1 cellular context compared by ENCODE assay signal in genomic region chr20:36471885-36472642, GRCh38.
TF ChIP-seq lines count a peak whose summit lies in the region.

No MANE protein-coding gene starts in this region.

TF ChIP-seq in GM12878, 131 proteins besides CTCF, POLR2A, EP300 and RAD21 (continued from another document):
- no peak for TF ChIP-seq CEBPB (IDR thresholded peaks at IDR 0.05; ENCODE audit: borderline replicate concordance in 1 of 2, low read depth in 2 of 2, low read length in 2 of 2)
- TF ChIP-seq CBX5 (IDR thresholded peaks at IDR 0.05; ENCODE audit: low read depth): no peak
- TF ChIP-seq ZNF384 (IDR thresholded peaks at IDR 0.05; ENCODE audit: borderline replicate concordance, low read depth, low read length): no peak
- TF ChIP-seq ZNF622 (IDR thresholded peaks at IDR 0.05): no peak
- TF ChIP-seq, protein P1, sequence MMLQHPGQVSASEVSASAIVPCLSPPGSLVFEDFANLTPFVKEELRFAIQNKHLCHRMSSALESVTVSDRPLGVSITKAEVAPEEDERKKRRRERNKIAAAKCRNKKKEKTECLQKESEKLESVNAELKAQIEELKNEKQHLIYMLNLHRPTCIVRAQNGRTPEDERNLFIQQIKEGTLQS (IDR thresholded peaks at IDR 0.05; ENCODE audit: borderline replicate concordance, extremely low read depth, low read depth, low read length): no peak
- no peak for TF ChIP-seq RBBP5 (conservative IDR thresholded peaks at IDR 0.05)
- no peak for TF ChIP-seq RFX5 (IDR thresholded peaks at IDR 0.05; ENCODE audit: low read depth, low read length)
- TF ChIP-seq, protein P2, sequence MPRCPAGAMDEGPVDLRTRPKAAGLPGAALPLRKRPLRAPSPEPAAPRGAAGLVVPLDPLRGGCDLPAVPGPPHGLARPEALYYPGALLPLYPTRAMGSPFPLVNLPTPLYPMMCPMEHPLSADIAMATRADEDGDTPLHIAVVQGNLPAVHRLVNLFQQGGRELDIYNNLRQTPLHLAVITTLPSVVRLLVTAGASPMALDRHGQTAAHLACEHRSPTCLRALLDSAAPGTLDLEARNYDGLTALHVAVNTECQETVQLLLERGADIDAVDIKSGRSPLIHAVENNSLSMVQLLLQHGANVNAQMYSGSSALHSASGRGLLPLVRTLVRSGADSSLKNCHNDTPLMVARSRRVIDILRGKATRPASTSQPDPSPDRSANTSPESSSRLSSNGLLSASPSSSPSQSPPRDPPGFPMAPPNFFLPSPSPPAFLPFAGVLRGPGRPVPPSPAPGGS (IDR thresholded peaks at IDR 0.05; ENCODE audit: borderline replicate concordance, insufficient read depth, low read depth, low read length, poor library complexity, severe bottlenecking): no peak
- no peak for TF ChIP-seq MYB (IDR thresholded peaks at IDR 0.05; ENCODE audit: borderline replicate concordance, low read depth, low read length)
- TF ChIP-seq SIN3A (IDR thresholded peaks at IDR 0.05; ENCODE audit: low read depth, low read length): no peak
- TF ChIP-seq TARDBP (IDR thresholded peaks at IDR 0.05; ENCODE audit: borderline replicate concordance): no peak
TF ChIP-seq in GM12878: peak in this region for 0.
